Comparison of ENCODE assay signal across 1 cellular context in genomic region chr17:996554-997344, GRCh38.
TF ChIP-seq lines count a peak whose summit lies in the region.

Gene TIMM22, plus strand, starts transcription at chr17:997129. Its CDS starts 14 bp downstream, at chr17:997143.

TF ChIP-seq in SK-N-SH, 30 proteins besides CTCF, POLR2A, EP300 and RAD21 (continued from another document):
- TF ChIP-seq PBX3 (IDR thresholded peaks at IDR 0.05) (no peak; the same call in 1 of the 2 replicates), NRF1 (IDR thresholded peaks at IDR 0.05; ENCODE audit: low read depth, low read length) (peak; percentile 68), ZBTB33 (IDR thresholded peaks at IDR 0.05; ENCODE audit: borderline replicate concordance, low read depth) (peak; percentile 93), FOSL2 (IDR thresholded peaks at IDR 0.05; ENCODE audit: borderline replicate concordance, low read depth) (no peak), SIN3A (IDR thresholded peaks at IDR 0.05; ENCODE audit: borderline replicate concordance, low read depth, low read length) (peak; percentile 82), MEF2A (IDR thresholded peaks at IDR 0.05; ENCODE audit: borderline replicate concordance, low read depth) (no peak), GATA2 (CRISPR knock-in tag; IDR thresholded peaks at IDR 0.05) (peak; percentile 68), MAX (IDR thresholded peaks at IDR 0.05; ENCODE audit: low read depth) (peak; percentile 99), RXRA (IDR thresholded peaks at IDR 0.05; ENCODE audit: borderline replicate concordance, low read depth) (no peak)
